9 cellular contexts compared by ENCODE assay signal in the genomic region with DNA sequence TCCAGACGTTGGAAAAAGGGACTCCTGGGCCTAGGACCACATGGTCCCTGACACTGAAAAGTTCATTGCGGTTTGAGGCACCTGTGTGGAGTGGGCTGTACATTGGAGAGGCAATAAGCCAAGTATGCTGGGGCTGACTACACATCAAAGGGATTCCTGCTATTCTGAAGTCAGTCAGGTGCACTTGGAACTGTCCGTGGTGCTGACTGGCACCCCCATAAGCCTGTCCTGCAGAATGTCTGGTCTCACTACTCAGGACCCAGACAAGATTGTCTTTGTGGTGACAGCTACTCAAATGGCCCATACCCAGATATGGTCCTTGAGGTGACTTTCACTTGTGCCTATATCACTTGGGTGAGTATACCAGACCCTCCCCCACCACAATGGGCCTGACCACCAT.
DNase-seq lines count a peak whose midpoint lies in the region; ATAC-seq and TF ChIP-seq lines count a peak whose summit lies in the region.
"Had no signal": no experiment of that assay in that cellular context is flagged by ENCODE, and none has a peak within 500 bp of the region (broad histone marks: within the 10 kb centered on the region; RNA-seq: fewer than 3 reads in every experiment).

No MANE protein-coding gene starts in this region.

- no peak overlapping the region for H3K27ac ChIP-seq in hepatocyte

- H3K36me3 ChIP-seq in hepatocyte (replicated peaks; ENCODE audit: insufficient read depth, low read depth), result no peaks in the 10 kb centered on the region

- no peak for TF ChIP-seq CTCF in hepatocyte (IDR thresholded peaks at IDR 0.05; ENCODE audit: poor library complexity)

- peak; percentile 64 for ATAC-seq in HG02852 (IDR thresholded peaks at IDR 0.05; ENCODE audit: unreplicated experiment)
- no peak for ATAC-seq in stimulated activated memory B cell treated with anti-CD40 and anti-IgM and Interleukin-4, amounts not matched to agents 10 μg/mL and 1 μg/mL and 100 μg/mL, for 72 hours
- ATAC-seq in activated T-helper 17 cell treated with anti-CD3 and anti-CD28 coated beads, Interleukin-2, amount 50 U/mL, for 72 hours (replicated peaks), result no peak

- no peak overlapping the region for H3K4me2 ChIP-seq in hepatocyte

- no peaks in the 10 kb centered on the region for H3K36me3 Mint-ChIP-seq in stimulated activated memory B cell treated with anti-CD40 and anti-IgM and Interleukin-4, amounts not matched to agents 10 μg/mL and 1 μg/mL and 100 μg/mL, for 72 hours
- H3K36me3 Mint-ChIP-seq in activated T-helper 17 cell treated with anti-CD3 and anti-CD28 coated beads, Interleukin-2, amount 50 U/mL, for 72 hours (ENCODE audit: low read depth), result no peaks in the 10 kb centered on the region

- H3K9me2 ChIP-seq in hepatocyte (replicated peaks; ENCODE audit: insufficient read depth), result no peaks in the 10 kb centered on the region

- H2AFZ ChIP-seq in hepatocyte, result no peak overlapping the region

- WGBS in hepatocyte (ENCODE audit: low lambda C conversion rate, missing lambda C conversion rate), result 24% methylated on average over 3 of the region's 3 CpGs

- H3K9me3 ChIP-seq in hepatocyte (ENCODE audit: low read depth), result no peaks in the 10 kb centered on the region

- no peaks in the 10 kb centered on the region for H3K79me2 ChIP-seq in hepatocyte

- no peak overlapping the region for H3K27ac Mint-ChIP-seq in stimulated activated memory B cell treated with anti-CD40 and anti-IgM and Interleukin-4, amounts not matched to agents 10 μg/mL and 1 μg/mL and 100 μg/mL, for 72 hours
- no peak overlapping the region for H3K27ac Mint-ChIP-seq in activated T-helper 17 cell treated with anti-CD3 and anti-CD28 coated beads, Interleukin-2, amount 50 U/mL, for 72 hours

- peaks cover 3% of the 10 kb centered on the region for H3K9me3 Mint-ChIP-seq in stimulated activated memory B cell treated with anti-CD40 and anti-IgM and Interleukin-4, amounts not matched to agents 10 μg/mL and 1 μg/mL and 100 μg/mL, for 72 hours
- no peaks in the 10 kb centered on the region for H3K9me3 Mint-ChIP-seq in activated T-helper 17 cell treated with anti-CD3 and anti-CD28 coated beads, Interleukin-2, amount 50 U/mL, for 72 hours

- no peaks in the 10 kb centered on the region for H3K4me1 Mint-ChIP-seq in stimulated activated memory B cell treated with anti-CD40 and anti-IgM and Interleukin-4, amounts not matched to agents 10 μg/mL and 1 μg/mL and 100 μg/mL, for 72 hours
- H3K4me1 Mint-ChIP-seq in activated T-helper 17 cell treated with anti-CD3 and anti-CD28 coated beads, Interleukin-2, amount 50 U/mL, for 72 hours, result no peaks in the 10 kb centered on the region

- H4K20me1 ChIP-seq in hepatocyte (ENCODE audit: insufficient read depth, poor library complexity, severe bottlenecking), result no peaks in the 10 kb centered on the region

- H3K27me3 ChIP-seq in hepatocyte, result no peaks in the 10 kb centered on the region

- in situ Hi-C loops in Caki2 (cut with HindIII; ENCODE audit: low pct_unique_long_range_greater_than_20kb, low sequenced_read_pairs), result no loop called here

- H3K4me3 ChIP-seq in hepatocyte, result no peak overlapping the region

- DNase-seq in Caki2 (ENCODE audit: low read depth), result peak; percentile 10
- DNase-seq in T1000 (lab: John Stamatoyannopoulos, UW), result peak; percentile 38
- DNase-seq in hepatocyte (ENCODE audit: low spot score), result peak; percentile 75
- DNase-seq in NOMO-1 treated with dmso at 0.1 percent for 144 hours (lab: John Stamatoyannopoulos, UW; ENCODE audit: unreplicated experiment), result no peak
- no peak for DNase-seq in central memory CD4-positive, alpha-beta T cell
- DNase-seq: NCI-H510A treated with DMSO at 0.1 percent for 48 hours had no signal

- H3K27me3 Mint-ChIP-seq in stimulated activated memory B cell treated with anti-CD40 and anti-IgM and Interleukin-4, amounts not matched to agents 10 μg/mL and 1 μg/mL and 100 μg/mL, for 72 hours, result no peaks in the 10 kb centered on the region
- no peaks in the 10 kb centered on the region for H3K27me3 Mint-ChIP-seq in activated T-helper 17 cell treated with anti-CD3 and anti-CD28 coated beads, Interleukin-2, amount 50 U/mL, for 72 hours

- H3K4me1 ChIP-seq in hepatocyte (ENCODE audit: insufficient read depth), result no peaks in the 10 kb centered on the region

- H3K4me3 Mint-ChIP-seq in stimulated activated memory B cell treated with anti-CD40 and anti-IgM and Interleukin-4, amounts not matched to agents 10 μg/mL and 1 μg/mL and 100 μg/mL, for 72 hours, result no peak overlapping the region
- no peak overlapping the region for H3K4me3 Mint-ChIP-seq in activated T-helper 17 cell treated with anti-CD3 and anti-CD28 coated beads, Interleukin-2, amount 50 U/mL, for 72 hours

Comparison
In these comparisons a context has a peak if more than half of its experiments do, and no peak if none do; other contexts are left out.
1. DNase-seq: peak in Caki2 (single experiment), T1000 (single experiment) and hepatocyte (single experiment); none in NOMO-1 treated with dmso at 0.1 percent for 144 hours (single experiment) and central memory CD4-positive, alpha-beta T cell (single experiment).